ENCODE assay signal across 9 cellular contexts in the genomic region with DNA sequence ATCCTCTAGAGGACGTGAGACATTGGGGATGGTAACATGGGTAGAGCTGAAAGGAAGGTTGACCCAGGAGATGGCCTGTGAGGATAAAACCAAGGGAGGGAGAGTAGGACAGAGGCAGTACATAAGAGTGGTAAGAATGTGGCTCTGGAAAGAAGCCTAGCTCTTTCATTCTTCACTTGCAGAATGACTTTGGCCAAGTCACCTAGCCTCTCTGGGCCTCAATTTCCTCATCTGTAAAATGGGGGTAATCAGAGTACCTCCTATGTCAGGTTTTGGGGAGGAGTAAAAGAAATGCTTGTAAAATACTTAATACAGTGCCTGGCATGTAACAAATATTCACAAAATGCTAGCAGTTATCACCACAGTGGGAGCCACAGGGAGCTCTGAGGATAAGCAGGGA. TPM values are rescaled to one million over a fixed set of nuclear protein-coding genes. Genes with fewer than 3 reads are reported as not detected.
DNase-seq lines count a peak whose midpoint lies in the region; ATAC-seq and TF ChIP-seq lines count a peak whose summit lies in the region.
"Had no signal": no experiment of that assay in that cellular context is flagged by ENCODE, and none has a peak within 500 bp of the region (broad histone marks: within the 10 kb centered on the region; RNA-seq: fewer than 3 reads in every experiment).

No MANE protein-coding gene starts in this region.

- H3K79me2 ChIP-seq in SU-DHL-6 (ENCODE audit: insufficient read depth, low read length) = peaks cover 17% of the 10 kb centered on the region; the same call in 1 of the 2 replicates
- peaks cover 42% of the 10 kb centered on the region for H3K79me2 ChIP-seq in fibroblast of lung (ENCODE audit: control insufficient read depth, insufficient read depth, low read length)

- H3K4me3 ChIP-seq in GM08714 (ENCODE audit: low read length) = peak overlapping the region; percentile 70; the same call in 1 of the 2 replicates
- H3K4me3 ChIP-seq in SU-DHL-6 (ENCODE audit: insufficient read depth, low read length, poor library complexity, severe bottlenecking) = peak overlapping the region; percentile 76
- H3K4me3 ChIP-seq in fibroblast of lung (replicated peaks in 1 of 4; ENCODE audit: control extremely low read depth in 1 of 4, insufficient read depth in 1 of 4, low read depth in 3 of 4, low read length in 4 of 4) = peak overlapping the region; percentile 21 to 92 (median 78)
- peak overlapping the region; percentile 90 for H3K4me3 ChIP-seq in rectal smooth muscle tissue (ENCODE audit: low read length)

- H3K9me2 ChIP-seq in SU-DHL-6 (replicated peaks; ENCODE audit: insufficient read depth, low read length) = no peaks in the 10 kb centered on the region

- ATAC-seq in GM19035 (IDR thresholded peaks at IDR 0.05; ENCODE audit: unreplicated experiment) = no peak
- no peak for ATAC-seq in HG03565 (IDR thresholded peaks at IDR 0.05; ENCODE audit: unreplicated experiment)

- peaks cover 59% of the 10 kb centered on the region for H3F3A ChIP-seq in SU-DHL-6 (ENCODE audit: insufficient read depth)

- TF ChIP-seq CTCF in SU-DHL-6 (IDR thresholded peaks at IDR 0.05; ENCODE audit: insufficient read depth, low read length, poor library complexity, severe bottlenecking) = no peak
- no peak for TF ChIP-seq CTCF in fibroblast of lung (conservative IDR thresholded peaks at IDR 0.05 in 1 of 2, IDR thresholded peaks at IDR 0.05 in 1 of 2; ENCODE audit: low read depth in 1 of 2, low read length in 2 of 2)

- H3K27me3 ChIP-seq in SU-DHL-6 (ENCODE audit: low read length) (no peaks in the 10 kb centered on the region), fibroblast of lung (ENCODE audit: control insufficient read depth, insufficient read depth, low read length) (no peaks in the 10 kb centered on the region), rectal smooth muscle tissue (ENCODE audit: control insufficient read depth, insufficient read depth, low read length) (no peaks in the 10 kb centered on the region)

- H3K36me3 ChIP-seq in SU-DHL-6 (ENCODE audit: low read length) = no peaks in the 10 kb centered on the region
- H3K36me3 ChIP-seq in fibroblast of lung (ENCODE audit: control insufficient read depth, insufficient read depth, low read length) = peaks cover 13% of the 10 kb centered on the region
- H3K36me3 ChIP-seq in rectal smooth muscle tissue (ENCODE audit: control insufficient read depth, insufficient read depth, low read length) = peaks cover 3% of the 10 kb centered on the region

- DNase-seq in fibroblast of lung (ENCODE audit: low read depth in 2 of 2) (no peak), SIG-M5 treated with dmso at 0.1 percent for 504 hours (lab: John Stamatoyannopoulos, UW; ENCODE audit: unreplicated experiment) (no peak), LoVo (ENCODE audit: low spot score) (no peak)
- DNase-seq: NCI-H2081 treated with DMSO at 0.1 percent for 48 hours had no signal

- H3K27ac ChIP-seq in SU-DHL-6 (ENCODE audit: low read depth, low read length) (peak overlapping the region; percentile 94), fibroblast of lung (ENCODE audit: insufficient read depth, low read length) (peak overlapping the region; percentile 100), rectal smooth muscle tissue (ENCODE audit: low read depth, low read length) (peak overlapping the region; percentile 96)

- H3K9me3 ChIP-seq in SU-DHL-6 (ENCODE audit: insufficient read depth, low read length) (no peaks in the 10 kb centered on the region), fibroblast of lung (ENCODE audit: control insufficient read depth, insufficient read depth, low read depth, low read length) (no peaks in the 10 kb centered on the region)

- H4K20me1 ChIP-seq in SU-DHL-6 (ENCODE audit: low read depth, low read length) = no peaks in the 10 kb centered on the region
- no peaks in the 10 kb centered on the region for H4K20me1 ChIP-seq in fibroblast of lung (ENCODE audit: control insufficient read depth, extremely low read depth, insufficient read depth, low read length)

- H3K4me1 ChIP-seq in fibroblast of lung (ENCODE audit: control insufficient read depth, extremely low read depth, insufficient read depth, low read length) = peaks cover 32% of the 10 kb centered on the region
- peaks cover 31% of the 10 kb centered on the region for H3K4me1 ChIP-seq in rectal smooth muscle tissue (ENCODE audit: control insufficient read depth, insufficient read depth, low read length)

- H3K9ac ChIP-seq in SU-DHL-6 (ENCODE audit: low read length) = peak overlapping the region; percentile 80
- H3K9ac ChIP-seq in fibroblast of lung (ENCODE audit: insufficient read depth, low read length) = peak overlapping the region; percentile 53
- no peak overlapping the region for H3K9ac ChIP-seq in rectal smooth muscle tissue (ENCODE audit: low read length)

- peak overlapping the region; percentile 92 for H3K4me2 ChIP-seq in SU-DHL-6 (ENCODE audit: low read depth, low read length, poor library complexity, severe bottlenecking)
- H3K4me2 ChIP-seq in fibroblast of lung (ENCODE audit: extremely low read depth, insufficient read depth, low read length) = peak overlapping the region; percentile 73

- no peak overlapping the region for H2AFZ ChIP-seq in SU-DHL-6 (ENCODE audit: low read depth, low read length, severe bottlenecking)
- no peak overlapping the region for H2AFZ ChIP-seq in fibroblast of lung (ENCODE audit: low read length)

RNA-seq across cellular contexts. Expression of a gene that starts 6.9 kb away (rescaled TPM):
- 9.4 and 12.3 TPM in 2 replicates for total RNA-seq in fibroblast of lung
- 0.68 and 1.1 TPM in 2 replicates for polyA plus RNA-seq in fibroblast of lung
- polyA plus RNA-seq in fibroblast of lung (2012) = 3.8 and 4.6 TPM in 2 replicates
- polyA minus RNA-seq in fibroblast of lung (ENCODE audit: low replicate concordance) = 7.9 and 9.3 TPM in 2 replicates

RNA-seq across cellular contexts. Expression of a gene that starts 14.0 kb away (rescaled TPM):
- 0.17 TPM in 1 of 2 replicates, not detected in the other for total RNA-seq in fibroblast of lung
- 0.07 TPM in 1 of 2 replicates, not detected in the other for polyA plus RNA-seq in fibroblast of lung
- polyA plus RNA-seq in fibroblast of lung (2012) = 0.21 and 0.41 TPM in 2 replicates
- polyA minus RNA-seq in fibroblast of lung (ENCODE audit: low replicate concordance) = 0.51 TPM in 1 of 2 replicates, not detected in the other

RNA-seq across cellular contexts. Expression of a gene that starts 16.5 kb away (rescaled TPM):
- 41.6 and 78.9 TPM in 2 replicates for total RNA-seq in fibroblast of lung
- 31.0 and 40.7 TPM in 2 replicates for polyA plus RNA-seq in fibroblast of lung
- polyA plus RNA-seq in fibroblast of lung (2012) = 109 and 133 TPM in 2 replicates
- 35.1 and 44.9 TPM in 2 replicates for polyA minus RNA-seq in fibroblast of lung (ENCODE audit: low replicate concordance)

RNA-seq across cellular contexts. Expression of a gene that starts 16.9 kb away (rescaled TPM):
- 6.9 and 7.4 TPM in 2 replicates for total RNA-seq in fibroblast of lung
- 6.8 and 8.7 TPM in 2 replicates for polyA plus RNA-seq in fibroblast of lung
- polyA plus RNA-seq in fibroblast of lung (2012) = 6.5 and 7.3 TPM in 2 replicates
- 11.5 and 14.4 TPM in 2 replicates for polyA minus RNA-seq in fibroblast of lung (ENCODE audit: low replicate concordance)

RNA-seq across cellular contexts. Expression of a gene that starts 47.7 kb away (rescaled TPM):
- 144 and 165 TPM in 2 replicates for total RNA-seq in fibroblast of lung
- polyA plus RNA-seq in fibroblast of lung = 23.6 and 23.8 TPM in 2 replicates
- polyA plus RNA-seq in fibroblast of lung (2012) = 59.8 and 78.0 TPM in 2 replicates
- polyA minus RNA-seq in fibroblast of lung (ENCODE audit: low replicate concordance) = 96.6 and 206 TPM in 2 replicates
